19 cellular contexts compared by ENCODE assay signal in the genomic region with DNA sequence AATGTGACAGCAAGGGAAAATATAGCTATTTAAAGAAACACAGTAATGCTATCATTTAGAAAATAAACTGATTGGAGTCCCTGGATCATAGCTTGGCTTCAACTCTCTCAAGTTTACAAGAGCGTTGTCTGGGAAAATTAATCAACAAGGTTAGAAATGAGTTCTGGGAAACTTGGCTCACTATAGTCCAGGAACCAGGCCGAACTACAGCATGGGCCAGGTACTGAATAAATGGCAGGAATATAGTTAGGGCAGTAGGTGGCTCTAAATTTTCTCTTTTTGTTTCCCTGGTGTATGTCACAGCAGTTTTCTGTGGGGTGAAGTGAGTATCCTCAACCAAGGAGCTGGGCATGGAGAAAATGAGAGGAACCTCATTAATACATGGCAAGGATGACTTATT.
"Had no signal": no experiment of that assay in that cellular context is flagged by ENCODE, and none has a peak within 500 bp of the region (broad histone marks: within the 10 kb centered on the region; RNA-seq: fewer than 3 reads in every experiment).

No MANE protein-coding gene starts in this region.

- H3K27ac ChIP-seq: colonic mucosa, epithelial cell of prostate, left lung, pancreas, psoas muscle, right atrium auricular region, SJCRH30, thyroid gland, WERI-Rb-1 had no signal

- H3K9me3 ChIP-seq: colonic mucosa, left lung, pancreas, psoas muscle, right atrium auricular region, SJCRH30, thyroid gland had no signal

- H3K9me3 Mint-ChIP-seq: central memory CD8-positive, alpha-beta T cell; stimulated activated naive CD8-positive, alpha-beta T cell treated with anti-CD3 and anti-CD28 coated beads, Interleukin-15, Interleukin-2, amounts not matched to agents 100 ng/mL and 50 ng/mL, for 24 hours; T-cell had no signal

- H3K4me1 ChIP-seq: colonic mucosa, left lung, pancreas, psoas muscle, right atrium auricular region, SJCRH30, thyroid gland had no signal

- H3K27ac Mint-ChIP-seq: nephron; stimulated activated naive CD8-positive, alpha-beta T cell treated with anti-CD3 and anti-CD28 coated beads, Interleukin-15, Interleukin-2, amounts not matched to agents 100 ng/mL and 50 ng/mL, for 24 hours had no signal

- H3K27me3 ChIP-seq: colonic mucosa, left lung, pancreas, right atrium auricular region, SJCRH30, thyroid gland had no signal

- H3K4me3 ChIP-seq: colonic mucosa, left lung, pancreas, psoas muscle, right atrium auricular region, SJCRH30, thyroid gland had no signal

- H3K4me1 Mint-ChIP-seq: nephron had no signal

- H3K4me3 Mint-ChIP-seq: central memory CD8-positive, alpha-beta T cell; nephron; stimulated activated naive CD8-positive, alpha-beta T cell treated with anti-CD3 and anti-CD28 coated beads, Interleukin-15, Interleukin-2, amounts not matched to agents 100 ng/mL and 50 ng/mL, for 24 hours; T-cell had no signal

- DNase-seq: activated CD4-positive, CD25-positive, alpha-beta regulatory T cell treated with anti-CD3 and anti-CD28 coated beads, Interleukin-2, amount 50 U/mL, for 72 hours; activated naive CD4-positive, alpha-beta T cell treated with anti-CD3 and anti-CD28 coated beads, Interleukin-2, amount 50 U/mL, for 16 hours; colonic mucosa; left lung; mammary epithelial cell; midbrain; pancreas; psoas muscle; SJCRH30; stimulated activated CD4-positive, alpha-beta T cell treated with anti-CD3 and anti-CD28 coated beads, Interleukin-4, amount 100 ng/mL, for 24 hours; substantia nigra; T-cell; thyroid gland; WERI-Rb-1 had no signal

- ATAC-seq: left lung, pancreas, psoas muscle, T-cell had no signal

- H3K27me3 Mint-ChIP-seq: central memory CD8-positive, alpha-beta T cell; stimulated activated naive CD8-positive, alpha-beta T cell treated with anti-CD3 and anti-CD28 coated beads, Interleukin-15, Interleukin-2, amounts not matched to agents 100 ng/mL and 50 ng/mL, for 24 hours; T-cell had no signal
